ENCODE assay signal across 8 cellular contexts in genomic region chr10:26696786-26697162, GRCh38. TPM values are rescaled to one million over a fixed set of nuclear protein-coding genes. Genes with fewer than 3 reads are reported as not detected.
DNase-seq lines count a peak whose midpoint lies in the region; ATAC-seq and TF ChIP-seq lines count a peak whose summit lies in the region.

No MANE protein-coding gene starts in this region.

- peak overlapping the region; percentile 99 for H3K4me3 Mint-ChIP-seq in activated CD4-positive, alpha-beta T cell treated with anti-CD3 and anti-CD28 coated beads, Interleukin-2, amount 10 ng/mL, durations not matched to agents 7 days and 5 days

- H3K27ac Mint-ChIP-seq in activated CD4-positive, alpha-beta T cell treated with anti-CD3 and anti-CD28 coated beads, Interleukin-2, amount 10 ng/mL, durations not matched to agents 7 days and 5 days, result peak overlapping the region; percentile 97

- no peaks in the 10 kb centered on the region for H3K4me1 ChIP-seq in effector memory CD4-positive, alpha-beta T cell (ENCODE audit: control insufficient read depth, insufficient read depth, low read length, poor library complexity, severe bottlenecking)

- no peak for TF ChIP-seq CTCF in omental fat pad (IDR thresholded peaks at IDR 0.05)

- ATAC-seq in omental fat pad (ENCODE audit: low FRiP score) (peak; percentile 6), HG02973 (IDR thresholded peaks at IDR 0.05; ENCODE audit: unreplicated experiment) (no peak)

- H3K27ac ChIP-seq in effector memory CD4-positive, alpha-beta T cell (ENCODE audit: insufficient read depth, low read length, poor library complexity, severe bottlenecking), result peak overlapping the region; percentile 76

- no peaks in the 10 kb centered on the region for H3K27me3 Mint-ChIP-seq in activated CD4-positive, alpha-beta T cell treated with anti-CD3 and anti-CD28 coated beads, Interleukin-2, amount 10 ng/mL, durations not matched to agents 7 days and 5 days

- H3K36me3 ChIP-seq in effector memory CD4-positive, alpha-beta T cell (ENCODE audit: control insufficient read depth, insufficient read depth, low read length), result no peaks in the 10 kb centered on the region

- peaks cover 29% of the 10 kb centered on the region for H3K4me1 Mint-ChIP-seq in activated CD4-positive, alpha-beta T cell treated with anti-CD3 and anti-CD28 coated beads, Interleukin-2, amount 10 ng/mL, durations not matched to agents 7 days and 5 days

- H3K9me3 ChIP-seq in effector memory CD4-positive, alpha-beta T cell (ENCODE audit: control insufficient read depth, low read length), result no peaks in the 10 kb centered on the region

- H3K4me3 ChIP-seq in effector memory CD4-positive, alpha-beta T cell (ENCODE audit: insufficient read depth, low read depth, low read length, poor library complexity, severe bottlenecking), result peak overlapping the region; percentile 94

- POLR2A ChIA-PET in activated CD4-positive, alpha-beta T cell treated with anti-CD3 and anti-CD28 coated beads, Interleukin-2, amount 10 ng/mL, durations not matched to agents 7 days and 5 days (lab: Charles Lee), result interaction anchor here (1.0 kb wide), 1 partner anchor 29 kb away, joined by 4 read pairs; no protein-coding TSS in a partner anchor

- H3K27me3 ChIP-seq in effector memory CD4-positive, alpha-beta T cell (replicated peaks; ENCODE audit: control insufficient read depth, insufficient read depth, low read length, poor library complexity, severe bottlenecking), result no peaks in the 10 kb centered on the region

- no peak for DNase-seq in activated CD4-positive, alpha-beta T cell treated with anti-CD3 and anti-CD28 coated beads, Interleukin-2, amount 10 ng/mL, durations not matched to agents 7 days and 5 days
- no peak for DNase-seq in activated CD4-positive, alpha-beta T cell treated with anti-CD3 and anti-CD28 coated beads for 48 hours
- peak; percentile 94 for DNase-seq in MV-4-11 (lab: John Stamatoyannopoulos, UW)
- DNase-seq in effector memory CD4-positive, alpha-beta T cell, result no peak
- DNase-seq in omental fat pad (ENCODE audit: low spot score), result no peak
- no peak for DNase-seq in SK-N-DZ (ENCODE audit: low spot score)
- no peak for DNase-seq in NK-92 (lab: John Stamatoyannopoulos, UW; ENCODE audit: unreplicated experiment)

- CTCF ChIA-PET in activated CD4-positive, alpha-beta T cell treated with anti-CD3 and anti-CD28 coated beads, Interleukin-2, amount 10 ng/mL, durations not matched to agents 7 days and 5 days (lab: Charles Lee), result interaction anchor here (0.8 to 2.2 kb wide), 5 partner anchors 9 to 190 kb away, joined by 3 to 6 read pairs (median 4); partner anchors contain the start of gene ABI1

- H3K9me3 Mint-ChIP-seq in activated CD4-positive, alpha-beta T cell treated with anti-CD3 and anti-CD28 coated beads, Interleukin-2, amount 10 ng/mL, durations not matched to agents 7 days and 5 days, result peaks cover 3% of the 10 kb centered on the region

- H3K36me3 Mint-ChIP-seq in activated CD4-positive, alpha-beta T cell treated with anti-CD3 and anti-CD28 coated beads, Interleukin-2, amount 10 ng/mL, durations not matched to agents 7 days and 5 days (ENCODE audit: low read depth), result peaks cover 11% of the 10 kb centered on the region

RNA-seq across cellular contexts. Expression of gene PDSS1, which starts 0.7 kb away (rescaled TPM):
- total RNA-seq in activated CD4-positive, alpha-beta T cell treated with anti-CD3 and anti-CD28 coated beads, Interleukin-2, amount 10 ng/mL, durations not matched to agents 7 days and 5 days, result 10 to 100 TPM; 13.7 to 17.6 TPM
- 10 to 100 TPM in 1 of 4 donors, 1 to 10 TPM in 3; 4.5 to 14.8 (median 5.0) TPM for total RNA-seq in omental fat pad
- polyA plus RNA-seq in SK-N-DZ (2014; cell fraction: cytosol; rRNA removed), result 23.1 and 30.8 TPM in 2 replicates
- polyA plus RNA-seq in SK-N-DZ (2014; cell fraction: nucleus; rRNA removed), result 31.8 and 34.5 TPM in 2 replicates
